Comparison of ENCODE assay signal across 26 cellular contexts in the genomic region with DNA sequence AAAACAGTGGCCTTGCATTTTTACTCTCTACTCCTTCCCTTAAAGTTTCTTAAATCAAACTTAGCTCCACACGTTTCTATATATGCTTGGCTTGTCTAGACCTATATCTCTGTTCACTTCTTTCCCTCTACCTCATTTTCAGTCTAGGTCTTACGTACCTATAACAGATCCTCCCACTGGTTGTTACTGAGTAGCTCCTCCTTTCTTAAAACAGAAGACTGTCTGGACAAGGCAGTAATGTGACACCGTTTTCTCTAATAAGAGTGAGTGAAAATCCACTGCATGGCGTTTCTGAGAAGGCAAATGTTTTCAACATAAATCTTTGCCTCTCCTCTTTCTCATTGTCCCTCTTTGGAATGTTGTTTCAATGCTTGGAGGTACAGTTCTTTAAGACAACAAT.
"Had no signal": no experiment of that assay in that cellular context is flagged by ENCODE, and none has a peak within 500 bp of the region (broad histone marks: within the 10 kb centered on the region; RNA-seq: fewer than 3 reads in every experiment).

No MANE protein-coding gene starts in this region.

- H3K27ac Mint-ChIP-seq: activated CD4-positive, alpha-beta memory T cell treated with anti-CD3 and anti-CD28 coated beads, Interleukin-2, amount 10 ng/mL, durations not matched to agents 7 days and 5 days; activated CD4-positive, alpha-beta T cell treated with anti-CD3 and anti-CD28 coated beads for 36 hours; activated naive CD4-positive, alpha-beta T cell treated with anti-CD3 and anti-CD28 coated beads, Interleukin-2, amount 10 ng/mL, durations not matched to agents 7 days and 5 days; activated naive CD8-positive, alpha-beta T cell treated with anti-CD3 and anti-CD28 coated beads for 36 hours; activated T-cell treated with anti-CD3 and anti-CD28 coated beads, Interleukin-2, amount 50 U/mL, for 72 hours; activated T-helper 2 cell treated with anti-CD3 and anti-CD28 coated beads, Interferon-gamma antibody, Interleukin-2, Interleukin-4, amounts not matched to agents 10 μg/mL and 5 μg/mL and 100 μg/mL, durations not matched to agents 14 hours and 24 hours and 36 hours; T-cell had no signal

- H3K4me1 Mint-ChIP-seq: activated CD4-positive, alpha-beta memory T cell treated with anti-CD3 and anti-CD28 coated beads, Interleukin-2, amount 10 ng/mL, durations not matched to agents 7 days and 5 days; activated CD4-positive, alpha-beta T cell treated with anti-CD3 and anti-CD28 coated beads for 36 hours; activated naive CD4-positive, alpha-beta T cell treated with anti-CD3 and anti-CD28 coated beads, Interleukin-2, amount 10 ng/mL, durations not matched to agents 7 days and 5 days; activated naive CD8-positive, alpha-beta T cell treated with anti-CD3 and anti-CD28 coated beads for 36 hours; T-cell had no signal

- H3K27ac ChIP-seq: brain microvascular endothelial cell, KMS-11, PC-9, VCaP had no signal

- DNase-seq: activated CD4-positive, alpha-beta memory T cell treated with anti-CD3 and anti-CD28 coated beads, Interleukin-2, amount 10 ng/mL, durations not matched to agents 7 days and 5 days; activated CD4-positive, alpha-beta T cell treated with anti-CD3 and anti-CD28 coated beads for 36 hours; activated CD4-positive, alpha-beta T cell treated with anti-CD3 and anti-CD28 coated beads, Interleukin-2, amount 50 U/mL, for 1 hour; activated gamma-delta T cell treated with Interleukin-2 at 50 U/mL for 16 hours; activated naive CD4-positive, alpha-beta T cell treated with anti-CD3 and anti-CD28 coated beads, Interleukin-2, amount 10 ng/mL, durations not matched to agents 7 days and 5 days; activated naive CD8-positive, alpha-beta T cell treated with anti-CD3 and anti-CD28 coated beads for 36 hours; activated T-cell treated with anti-CD3 and anti-CD28 coated beads for 4 hours; activated T-cell treated with anti-CD3 and anti-CD28 coated beads, Interleukin-2, amount 50 U/mL, for 72 hours; brain microvascular endothelial cell; cerebellar nuclear complex; MM.1S; NCI-H1105 treated with DMSO at 0.1 percent for 48 hours; NCI-H146; NCI-H187 treated with DMSO at 0.1 percent for 48 hours; NCI-H2081 treated with DMSO at 0.1 percent for 48 hours; NCI-H2171 treated with DMSO at 0.1 percent for 48 hours; NCI-H226; NCI-H510A; NCI-H526 treated with DMSO at 0.1 percent for 48 hours; PC-9; SHP77 treated with DMSO at 0.1 percent for 48 hours; T-cell; T-helper 2 cell had no signal

- H3K9me3 Mint-ChIP-seq: activated CD4-positive, alpha-beta memory T cell treated with anti-CD3 and anti-CD28 coated beads, Interleukin-2, amount 10 ng/mL, durations not matched to agents 7 days and 5 days; activated naive CD4-positive, alpha-beta T cell treated with anti-CD3 and anti-CD28 coated beads, Interleukin-2, amount 10 ng/mL, durations not matched to agents 7 days and 5 days; activated naive CD8-positive, alpha-beta T cell treated with anti-CD3 and anti-CD28 coated beads for 36 hours; activated T-cell treated with anti-CD3 and anti-CD28 coated beads, Interleukin-2, amount 50 U/mL, for 72 hours; activated T-helper 2 cell treated with anti-CD3 and anti-CD28 coated beads, Interferon-gamma antibody, Interleukin-2, Interleukin-4, amounts not matched to agents 10 μg/mL and 5 μg/mL and 100 μg/mL, durations not matched to agents 14 hours and 24 hours and 36 hours; T-cell had no signal

- ATAC-seq: activated CD4-positive, alpha-beta T cell treated with anti-CD3 and anti-CD28 coated beads for 36 hours; activated T-cell treated with anti-CD3 and anti-CD28 coated beads, Interleukin-2, amount 50 U/mL, for 72 hours; T-cell had no signal

- H3K36me3 Mint-ChIP-seq: activated naive CD4-positive, alpha-beta T cell treated with anti-CD3 and anti-CD28 coated beads, Interleukin-2, amount 10 ng/mL, durations not matched to agents 7 days and 5 days; activated naive CD8-positive, alpha-beta T cell treated with anti-CD3 and anti-CD28 coated beads for 36 hours; T-cell had no signal

- H3K4me3 Mint-ChIP-seq: activated CD4-positive, alpha-beta memory T cell treated with anti-CD3 and anti-CD28 coated beads, Interleukin-2, amount 10 ng/mL, durations not matched to agents 7 days and 5 days; activated CD4-positive, alpha-beta T cell treated with anti-CD3 and anti-CD28 coated beads for 36 hours; activated naive CD4-positive, alpha-beta T cell treated with anti-CD3 and anti-CD28 coated beads, Interleukin-2, amount 10 ng/mL, durations not matched to agents 7 days and 5 days; activated naive CD8-positive, alpha-beta T cell treated with anti-CD3 and anti-CD28 coated beads for 36 hours; activated T-cell treated with anti-CD3 and anti-CD28 coated beads, Interleukin-2, amount 50 U/mL, for 72 hours; T-cell had no signal

- H3K27me3 ChIP-seq: brain microvascular endothelial cell had no signal

- H3K4me3 ChIP-seq: PC-9 had no signal

- H2AFZ ChIP-seq: PC-9 had no signal

- H3K36me3 ChIP-seq: brain microvascular endothelial cell had no signal

- H3K9ac ChIP-seq: KMS-11 had no signal

- H3K4me2 ChIP-seq: KMS-11, PC-9 had no signal
